In genomic region chr17:17084941-17085340, GRCh38 we compare ENCODE assay signal across 20 cellular contexts.
"Had no signal": no experiment of that assay in that cellular context is flagged by ENCODE, and none has a peak within 500 bp of the region (broad histone marks: within the 10 kb centered on the region; RNA-seq: fewer than 3 reads in every experiment).

No MANE protein-coding gene starts in this region.

- H3K9me3 ChIP-seq: breast epithelium, gastroesophageal sphincter, psoas muscle, right lobe of liver, suprapubic skin had no signal

- H3K9me3 Mint-ChIP-seq: activated B cell treated with CpG ODN at 0.5 μM for 24 hours; activated CD4-positive, alpha-beta T cell treated with anti-CD3 and anti-CD28 coated beads, Interleukin-2, amount 10 ng/mL, durations not matched to agents 24 days and 14 days; endodermal cell; natural killer cell treated with Interleukin-12 subunit alpha and Interleukin-12 subunit beta and Interleukin-15 and Interleukin-18, amount 100 ng/mL, for 72 hours; stimulated activated naive CD8-positive, alpha-beta T cell treated with anti-CD3 and anti-CD28 coated beads, Interleukin-15, Interleukin-2, amounts not matched to agents 100 ng/mL and 50 ng/mL, for 24 hours had no signal

- H3K4me3 ChIP-seq: breast epithelium, gastroesophageal sphincter, psoas muscle, right lobe of liver, suprapubic skin had no signal

- H3K27me3 ChIP-seq: breast epithelium, gastroesophageal sphincter, right lobe of liver, suprapubic skin had no signal

- H3K36me3 Mint-ChIP-seq: natural killer cell treated with Interleukin-12 subunit alpha and Interleukin-12 subunit beta and Interleukin-15 and Interleukin-18, amount 100 ng/mL, for 72 hours had no signal

- H3K27ac ChIP-seq: breast epithelium, gastroesophageal sphincter, psoas muscle, right lobe of liver, suprapubic skin had no signal

- H3K27ac Mint-ChIP-seq: activated B cell treated with CpG ODN at 0.5 μM for 24 hours; activated CD4-positive, alpha-beta T cell treated with anti-CD3 and anti-CD28 coated beads, Interleukin-2, amount 10 ng/mL, durations not matched to agents 24 days and 14 days; activated CD8-positive, alpha-beta T cell treated with anti-CD3 and anti-CD28 coated beads, Interleukin-2, amount 10 ng/mL, durations not matched to agents 7 days and 5 days; endodermal cell; stimulated activated naive CD8-positive, alpha-beta T cell treated with anti-CD3 and anti-CD28 coated beads, Interleukin-15, Interleukin-2, amounts not matched to agents 100 ng/mL and 50 ng/mL, for 24 hours had no signal

- H3K4me3 Mint-ChIP-seq: activated B cell treated with CpG ODN at 0.5 μM for 24 hours; activated CD4-positive, alpha-beta T cell treated with anti-CD3 and anti-CD28 coated beads, Interleukin-2, amount 10 ng/mL, durations not matched to agents 24 days and 14 days; activated CD8-positive, alpha-beta T cell treated with anti-CD3 and anti-CD28 coated beads, Interleukin-2, amount 10 ng/mL, durations not matched to agents 7 days and 5 days; endodermal cell; natural killer cell treated with Interleukin-12 subunit alpha and Interleukin-12 subunit beta and Interleukin-15 and Interleukin-18, amount 100 ng/mL, for 72 hours; stimulated activated naive CD8-positive, alpha-beta T cell treated with anti-CD3 and anti-CD28 coated beads, Interleukin-15, Interleukin-2, amounts not matched to agents 100 ng/mL and 50 ng/mL, for 24 hours had no signal

- FAIRE-seq: islet of Langerhans had no signal

- H3K4me1 ChIP-seq: breast epithelium had no signal

- H3K27me3 Mint-ChIP-seq: activated B cell treated with CpG ODN at 0.5 μM for 24 hours; activated CD4-positive, alpha-beta T cell treated with anti-CD3 and anti-CD28 coated beads, Interleukin-2, amount 10 ng/mL, durations not matched to agents 24 days and 14 days; natural killer cell treated with Interleukin-12 subunit alpha and Interleukin-12 subunit beta and Interleukin-15 and Interleukin-18, amount 100 ng/mL, for 72 hours; stimulated activated naive CD8-positive, alpha-beta T cell treated with anti-CD3 and anti-CD28 coated beads, Interleukin-15, Interleukin-2, amounts not matched to agents 100 ng/mL and 50 ng/mL, for 24 hours had no signal

- H3K36me3 ChIP-seq: breast epithelium had no signal

- DNase-seq: activated B cell treated with CpG ODN at 0.5 μM for 24 hours; activated CD4-positive, alpha-beta T cell treated with anti-CD3 and anti-CD28 coated beads, Interleukin-2, amount 10 ng/mL, durations not matched to agents 24 days and 14 days; activated CD8-positive, alpha-beta memory T cell treated with anti-CD3 and anti-CD28 coated beads, Interleukin-2, amount 50 U/mL, for 4 hours; activated CD8-positive, alpha-beta T cell treated with anti-CD3 and anti-CD28 coated beads, Interleukin-2, amount 10 ng/mL, durations not matched to agents 7 days and 5 days; activated naive CD4-positive, alpha-beta T cell; activated T-cell treated with anti-CD3 and anti-CD28 coated beads, Interleukin-2, amount 50 U/mL, for 48 hours; anterior cingulate cortex; endodermal cell; erythroblast; mesenchymal stem cell; occipital lobe; T-helper 2 cell had no signal

- ATAC-seq: activated CD8-positive, alpha-beta T cell treated with anti-CD3 and anti-CD28 coated beads, Interleukin-2, amount 10 ng/mL, durations not matched to agents 7 days and 5 days; gastroesophageal sphincter; natural killer cell treated with Interleukin-12 subunit alpha and Interleukin-12 subunit beta and Interleukin-15 and Interleukin-18, amount 100 ng/mL, for 72 hours; psoas muscle; right lobe of liver had no signal
